Comparison of ENCODE assay signal across 9 cellular contexts in genomic region chr15:85706779-85707518, GRCh38.
DNase-seq lines count a peak whose midpoint lies in the region; ATAC-seq and TF ChIP-seq lines count a peak whose summit lies in the region.
"Had no signal": no experiment of that assay in that cellular context is flagged by ENCODE, and none has a peak within 500 bp of the region (broad histone marks: within the 10 kb centered on the region; RNA-seq: fewer than 3 reads in every experiment).

No MANE protein-coding gene starts in this region.

- no peaks in the 10 kb centered on the region for H3K9me2 ChIP-seq in Karpas-422 (replicated peaks; ENCODE audit: insufficient read depth, low read length)

- peak overlapping the region; percentile 65 for H3K9ac ChIP-seq in Karpas-422 (ENCODE audit: low read length)

- H3K36me3 ChIP-seq in Karpas-422 (ENCODE audit: insufficient read depth, low read length) (peaks cover 26% of the 10 kb centered on the region), thoracic aorta (peaks cover 8% of the 10 kb centered on the region)

- H3K9me3 Mint-ChIP-seq in activated naive CD8-positive, alpha-beta T cell treated with anti-CD3 and anti-CD28 coated beads for 36 hours, result no peaks in the 10 kb centered on the region

- no peaks in the 10 kb centered on the region for H4K20me1 ChIP-seq in Karpas-422 (ENCODE audit: insufficient read depth, low read depth, low read length)

- H3K4me3 ChIP-seq in Karpas-422 (ENCODE audit: low read length) (peak overlapping the region; percentile 39), thoracic aorta (peak overlapping the region; percentile 52)

- no peak for TF ChIP-seq CTCF in thoracic aorta (IDR thresholded peaks at IDR 0.05)

- peak; percentile 3 for DNase-seq in DMS53 (lab: John Stamatoyannopoulos, UW)
- no peak for DNase-seq in DMS53 treated with DMSO at 0.1 percent for 48 hours (lab: John Stamatoyannopoulos, UW; ENCODE audit: unreplicated experiment)
- DNase-seq in Karpas-422, result peak; percentile 87
- peak; percentile 45 for DNase-seq in activated naive CD8-positive, alpha-beta T cell treated with anti-CD3 and anti-CD28 coated beads for 36 hours
- DNase-seq in left lobe of liver (ENCODE audit: low spot score), result no peak
- no peak for DNase-seq in thoracic aorta (ENCODE audit: low spot score)
- no peak for DNase-seq in cerebellar cortex (ENCODE audit: low spot score)
- no peak for DNase-seq in NCI-H446 (lab: John Stamatoyannopoulos, UW)

- H2AFZ ChIP-seq in Karpas-422 (ENCODE audit: low read length), result no peak overlapping the region

- peaks cover 84% of the 10 kb centered on the region for H3K4me1 Mint-ChIP-seq in activated naive CD8-positive, alpha-beta T cell treated with anti-CD3 and anti-CD28 coated beads for 36 hours

- no peaks in the 10 kb centered on the region for H3K27me3 ChIP-seq in Karpas-422 (ENCODE audit: low read length)
- no peaks in the 10 kb centered on the region for H3K27me3 ChIP-seq in thoracic aorta (replicated peaks; ENCODE audit: insufficient read depth)

- H3K4me1 ChIP-seq in Karpas-422 (ENCODE audit: low read length), result peaks cover 70% of the 10 kb centered on the region
- H3K4me1 ChIP-seq in thoracic aorta (ENCODE audit: control insufficient read depth in 1 of 2, low read depth in 2 of 2), result peaks cover 55 to 67% of the 10 kb centered on the region in 2 donors

- peaks cover 38% of the 10 kb centered on the region for H3K36me3 Mint-ChIP-seq in activated naive CD8-positive, alpha-beta T cell treated with anti-CD3 and anti-CD28 coated beads for 36 hours

- H3K27me3 Mint-ChIP-seq in activated naive CD8-positive, alpha-beta T cell treated with anti-CD3 and anti-CD28 coated beads for 36 hours, result no peaks in the 10 kb centered on the region

- H3K9me3 ChIP-seq in Karpas-422 (ENCODE audit: low read length) (no peaks in the 10 kb centered on the region), thoracic aorta (no peaks in the 10 kb centered on the region)

- H3K27ac Mint-ChIP-seq in activated naive CD8-positive, alpha-beta T cell treated with anti-CD3 and anti-CD28 coated beads for 36 hours, result peak overlapping the region; percentile 100

- peaks cover 80% of the 10 kb centered on the region for H3K79me2 ChIP-seq in Karpas-422 (ENCODE audit: low read length)

- ATAC-seq in left lobe of liver, result peak; percentile 30
- ATAC-seq in thoracic aorta (ENCODE audit: insufficient number of reproducible peaks, low FRiP score, low read depth), result peak; percentile 17

- peak overlapping the region; percentile 88 for H3K4me3 Mint-ChIP-seq in activated naive CD8-positive, alpha-beta T cell treated with anti-CD3 and anti-CD28 coated beads for 36 hours

- H3K4me2 ChIP-seq in Karpas-422 (ENCODE audit: low read depth, low read length, poor library complexity, severe bottlenecking), result peak overlapping the region; percentile 70

- H3K27ac ChIP-seq in Karpas-422 (ENCODE audit: low read length) (peak overlapping the region; percentile 95), thoracic aorta (peak overlapping the region; percentile 82 to 83)
- H3K27ac ChIP-seq: 22Rv1 had no signal

Comparison
In these comparisons a context has a peak if more than half of its experiments do, and no peak if none do; other contexts are left out.
1. DNase-seq: peak in DMS53 (single experiment), Karpas-422 (single experiment) and activated naive CD8-positive, alpha-beta T cell treated with anti-CD3 and anti-CD28 coated beads for 36 hours (single experiment); none in DMS53 treated with DMSO at 0.1 percent for 48 hours (single experiment), left lobe of liver (single experiment), thoracic aorta (single experiment), cerebellar cortex (single experiment) and NCI-H446 (0 of 2).